Comparison of ENCODE assay signal across 8 cellular contexts in the genomic region with DNA sequence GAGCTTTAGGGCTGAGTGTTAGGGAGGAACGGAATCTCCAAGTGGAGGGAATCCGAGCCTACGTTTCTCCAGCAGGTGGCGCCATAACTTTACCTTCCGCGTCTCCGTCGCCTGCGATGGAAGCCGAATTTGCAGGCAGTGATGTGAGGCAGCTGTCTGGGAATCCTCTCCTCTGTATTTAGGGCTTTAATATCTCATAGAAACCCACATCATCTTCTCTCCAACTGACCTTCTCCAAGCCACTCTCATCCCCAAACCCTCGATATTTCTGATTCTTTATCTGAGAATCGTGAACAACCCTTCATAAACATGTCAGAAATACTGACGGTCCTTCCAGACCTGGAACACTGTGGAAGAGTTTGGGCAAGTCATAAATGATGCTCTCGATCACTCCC. TPM values are rescaled to one million over a fixed set of nuclear protein-coding genes. Genes with fewer than 3 reads are reported as not detected.
A peak's percentile ranks its signal among the peaks of the same experiment; 100 is the strongest.
DNase-seq lines count a peak whose midpoint lies in the region; ATAC-seq, FAIRE-seq and TF ChIP-seq lines count a peak whose summit lies in the region.

No MANE protein-coding gene starts in this region.

- no peak overlapping the region for H3K9ac ChIP-seq in trophoblast cell (ENCODE audit: low read length)

- H2BK5ac ChIP-seq in trophoblast cell (ENCODE audit: low read depth, low read length, poor library complexity): no peak overlapping the region

- no peak overlapping the region for H3K14ac ChIP-seq in trophoblast cell (ENCODE audit: low read length)

- no peak overlapping the region for H2BK120ac ChIP-seq in trophoblast cell (ENCODE audit: insufficient read depth, low read length, poor library complexity)

- H3K4me1 ChIP-seq in trophoblast cell (ENCODE audit: control insufficient read depth in 1 of 2, insufficient read depth in 2 of 2, low read length in 2 of 2) (no peaks in the 10 kb centered on the region), upper lobe of right lung (no peaks in the 10 kb centered on the region)

- peaks cover 1% of the 10 kb centered on the region for H3K9me3 ChIP-seq in trophoblast cell (ENCODE audit: insufficient read depth, low read depth, low read length)
- H3K9me3 ChIP-seq in upper lobe of right lung: no peaks in the 10 kb centered on the region

- no peaks in the 10 kb centered on the region for H3K79me2 ChIP-seq in trophoblast cell (ENCODE audit: control insufficient read depth, insufficient read depth, low read length, poor library complexity)

- DNase-seq in NAMALWA (ENCODE audit: low spot score): peak; percentile 86
- DNase-seq in SK-N-DZ (ENCODE audit: low spot score): peak; percentile 79
- DNase-seq in activated naive CD4-positive, alpha-beta T cell (lab: John Stamatoyannopoulos, UW): peak; percentile 9 to 50 (median 44)
- peak; percentile 55 for DNase-seq in globus pallidus (ENCODE audit: low spot score)
- peak; percentile 44 to 86 for DNase-seq in trophoblast cell
- peak; percentile 77 for DNase-seq in upper lobe of right lung

- no peak overlapping the region for H4K8ac ChIP-seq in trophoblast cell (ENCODE audit: low read depth, low read length)

- peak; percentile 89 for TF ChIP-seq CTCF in upper lobe of right lung (IDR thresholded peaks at IDR 0.05)

- peak; percentile 79 for FAIRE-seq in G401.6 (lab: Jason Lieb, UNC)

- H3K27ac ChIP-seq in trophoblast cell (ENCODE audit: low read depth, low read length) (no peak overlapping the region), upper lobe of right lung (no peak overlapping the region)

- no peak overlapping the region for H3K23ac ChIP-seq in trophoblast cell (ENCODE audit: low read length)

- no peak overlapping the region for H3K4me2 ChIP-seq in trophoblast cell (ENCODE audit: low read length)

- H3K36me3 ChIP-seq in trophoblast cell (ENCODE audit: control insufficient read depth in 1 of 2, insufficient read depth in 2 of 2, low read length in 2 of 2) (no peaks in the 10 kb centered on the region), upper lobe of right lung (no peaks in the 10 kb centered on the region)

- H4K12ac ChIP-seq in trophoblast cell (ENCODE audit: low read depth, low read length): no peak overlapping the region

- H3K4me3 ChIP-seq in trophoblast cell (ENCODE audit: low read depth, low read length): no peak overlapping the region
- H3K4me3 ChIP-seq in upper lobe of right lung: no peak overlapping the region

- no CpG with 5 or more reads among the region's 14 CpGs for WGBS in trophoblast cell (ENCODE audit: extremely low coverage, insufficient coverage, insufficient read length)

- no peaks in the 10 kb centered on the region for H3K79me1 ChIP-seq in trophoblast cell (ENCODE audit: low read length)

- no peak overlapping the region for H3K4ac ChIP-seq in trophoblast cell (ENCODE audit: low read depth, low read length)

- ATAC-seq in upper lobe of right lung: peak; percentile 89
- ATAC-seq in GM21723 (IDR thresholded peaks at IDR 0.05; ENCODE audit: unreplicated experiment): no peak

- H4K91ac ChIP-seq in trophoblast cell (ENCODE audit: low read depth, low read length): no peak overlapping the region

- H2AK5ac ChIP-seq in trophoblast cell (ENCODE audit: low read length): no peak overlapping the region

- no peak overlapping the region for H2BK12ac ChIP-seq in trophoblast cell (ENCODE audit: low read length)

- no peak overlapping the region for H2AFZ ChIP-seq in trophoblast cell (ENCODE audit: insufficient read depth, low read length, poor library complexity)

- no peak overlapping the region for H3K18ac ChIP-seq in trophoblast cell (ENCODE audit: low read length)

- intact Hi-C loops in upper lobe of right lung (cut with DNase I): no loop called here

- H3K27me3 ChIP-seq in trophoblast cell (ENCODE audit: insufficient read depth, low read length) (no peaks in the 10 kb centered on the region), upper lobe of right lung (peaks cover 19% of the 10 kb centered on the region)

RNA-seq across cellular contexts. Expression of a gene that starts 27.5 kb away (rescaled TPM):
- 24.4 and 30.2 TPM in 2 replicates for polyA plus RNA-seq in SK-N-DZ (2014; cell fraction: cytosol; rRNA removed)
- 15.2 and 18.0 TPM in 2 replicates for polyA plus RNA-seq in SK-N-DZ (2014; cell fraction: nucleus; rRNA removed)
- polyA plus RNA-seq in trophoblast cell (2013): 0.18 and 0.21 TPM in 2 replicates
- total RNA-seq in upper lobe of right lung: not detected

RNA-seq across cellular contexts. Expression of a gene that starts 40.2 kb away (rescaled TPM):
- polyA plus RNA-seq in SK-N-DZ (2014; cell fraction: cytosol; rRNA removed): 5.8 and 6.5 TPM in 2 replicates
- polyA plus RNA-seq in SK-N-DZ (2014; cell fraction: nucleus; rRNA removed): 4.6 and 5.7 TPM in 2 replicates
- polyA plus RNA-seq in trophoblast cell (2013): not detected in 2 replicates
- not detected for total RNA-seq in upper lobe of right lung
